Comparison of ENCODE assay signal across 23 cellular contexts in genomic region chr17:16301963-16302855, GRCh38. TPM values are rescaled to one million over a fixed set of nuclear protein-coding genes. Genes with fewer than 3 reads are reported as not detected.
DNase-seq lines count a peak whose midpoint lies in the region; ATAC-seq and TF ChIP-seq lines count a peak whose summit lies in the region.
"Had no signal": no experiment of that assay in that cellular context is flagged by ENCODE, and none has a peak within 500 bp of the region (broad histone marks: within the 10 kb centered on the region; RNA-seq: fewer than 3 reads in every experiment).

No MANE protein-coding gene starts in this region.

- CTCF ChIA-PET in PC-3 (lab: Charles Lee), result no interaction called here

- H3K9me3 Mint-ChIP-seq in T-helper 2 cell treated with Interferon-gamma antibody and Interleukin-4, amounts not matched to agents 5 μg/mL and 100 μg/mL, for 36 hours, result no peaks in the 10 kb centered on the region

- no peaks in the 10 kb centered on the region for H3K27me3 ChIP-seq in PC-3 (ENCODE audit: low read length)
- H3K27me3 ChIP-seq in foreskin keratinocyte, result no peaks in the 10 kb centered on the region
- H3K27me3 ChIP-seq: ascending aorta had no signal

- peaks cover 2% of the 10 kb centered on the region for H3K4me1 Mint-ChIP-seq in T-helper 2 cell treated with Interferon-gamma antibody and Interleukin-4, amounts not matched to agents 5 μg/mL and 100 μg/mL, for 36 hours (ENCODE audit: low read depth)

- H3K4me3 ChIP-seq in PC-3 (ENCODE audit: low read length), result no peak overlapping the region
- H3K4me3 ChIP-seq: ascending aorta, left ventricle myocardium inferior had no signal

- peak overlapping the region; percentile 67 for H3K27ac Mint-ChIP-seq in T-helper 2 cell treated with Interferon-gamma antibody and Interleukin-4, amounts not matched to agents 5 μg/mL and 100 μg/mL, for 36 hours

- H3K36me3 ChIP-seq in PC-3 (ENCODE audit: low read depth, low read length), result peaks cover 10% of the 10 kb centered on the region

- no peak overlapping the region for H3K9ac ChIP-seq in PC-3 (ENCODE audit: low read length)

- H3K27me3 Mint-ChIP-seq in T-helper 2 cell treated with Interferon-gamma antibody and Interleukin-4, amounts not matched to agents 5 μg/mL and 100 μg/mL, for 36 hours (ENCODE audit: low read depth), result no peaks in the 10 kb centered on the region

- H4K20me1 ChIP-seq in PC-3 (ENCODE audit: low read length), result no peaks in the 10 kb centered on the region

- H3K4me1 ChIP-seq in PC-3 (ENCODE audit: insufficient read depth, low read length), result peaks cover 14% of the 10 kb centered on the region
- H3K4me1 ChIP-seq in foreskin keratinocyte, result no peaks in the 10 kb centered on the region
- H3K4me1 ChIP-seq: left ventricle myocardium inferior had no signal

- TF ChIP-seq CTCF in PC-3 (conservative IDR thresholded peaks at IDR 0.05; ENCODE audit: low read depth, low read length), result no peak
- TF ChIP-seq CTCF in foreskin keratinocyte (conservative IDR thresholded peaks at IDR 0.05), result no peak

- no peak for DNase-seq in T-helper 2 cell treated with Interferon-gamma antibody and Interleukin-4, amounts not matched to agents 5 μg/mL and 100 μg/mL, for 36 hours (ENCODE audit: low spot score)
- no peak for DNase-seq in T-helper 2 cell
- peak; percentile 72 for DNase-seq in PC-3
- no peak for DNase-seq in foreskin keratinocyte
- DNase-seq in posterior vena cava (ENCODE audit: low spot score), result peak; percentile 7
- DNase-seq in SHP77 (lab: John Stamatoyannopoulos, UW), result no peak
- DNase-seq: 8988T; activated CD4-positive, alpha-beta T cell treated with anti-CD3 and anti-CD28 coated beads, Interleukin-2, amount 50 U/mL, for 1 hour; activated naive CD4-positive, alpha-beta T cell; AML-193; cerebellar nuclear complex; effector CD8-positive, alpha-beta T cell; left ventricle myocardium inferior; NCI-H1436; NCI-H524 treated with DMSO at 0.1 percent for 48 hours; retina; Right ventricle myocardium superior; substantia nigra; T-helper 1 cell had no signal

- peaks cover 5% of the 10 kb centered on the region for H3K36me3 Mint-ChIP-seq in T-helper 2 cell treated with Interferon-gamma antibody and Interleukin-4, amounts not matched to agents 5 μg/mL and 100 μg/mL, for 36 hours (ENCODE audit: low read depth)

- intact Hi-C loops in PC-3 (cut with micrococcal nuclease), result no loop called here
- intact Hi-C loops in posterior vena cava (cut with DNase I), result no loop called here

- H3F3A ChIP-seq in PC-3 (ENCODE audit: low read length, unreplicated experiment), result no peaks in the 10 kb centered on the region

- peak overlapping the region; percentile 29; the same call in 1 of the 2 replicates for H3K4me2 ChIP-seq in PC-3 (ENCODE audit: low read length)

- H3K27ac ChIP-seq in PC-3 (ENCODE audit: low read length) (peak overlapping the region; percentile 57), foreskin keratinocyte (no peak overlapping the region)
- H3K27ac ChIP-seq: ascending aorta, left ventricle myocardium inferior, VCaP had no signal

- H3K4me3 Mint-ChIP-seq in T-helper 2 cell treated with Interferon-gamma antibody and Interleukin-4, amounts not matched to agents 5 μg/mL and 100 μg/mL, for 36 hours, result no peak overlapping the region

- H3K9me2 ChIP-seq in PC-3 (replicated peaks; ENCODE audit: low read length), result no peaks in the 10 kb centered on the region

- ATAC-seq in PC-3 (peak; percentile 74), foreskin keratinocyte (peak; percentile 70), HG02884 (IDR thresholded peaks at IDR 0.05; ENCODE audit: unreplicated experiment) (no peak), HG02610 (IDR thresholded peaks at IDR 0.05; ENCODE audit: unreplicated experiment) (no peak)

- H2AFZ ChIP-seq in PC-3 (ENCODE audit: low read length), result no peak overlapping the region

- POLR2A ChIA-PET in PC-3 (lab: Charles Lee; ENCODE audit: unreplicated experiment), result no interaction called here

- no TSS peak for BruUV-seq in PC-3 (replicated peaks; lab: Mats Ljungman, UMichigan)

- no peaks in the 10 kb centered on the region for H3K9me3 ChIP-seq in PC-3 (ENCODE audit: low read length)
- H3K9me3 ChIP-seq: ascending aorta, left ventricle myocardium inferior had no signal

- H3K79me2 ChIP-seq in PC-3 (ENCODE audit: low read length), result no peaks in the 10 kb centered on the region

RNA-seq across cellular contexts. Expression of gene CENPV, which starts 51.1 kb away (rescaled TPM):
- total RNA-seq in PC-3 (2014; rRNA removed), result not detected in 2 replicates
- 5.2 and 5.6 TPM in 2 replicates for total RNA-seq in foreskin keratinocyte
- polyA plus RNA-seq in foreskin keratinocyte, result 4.6 and 6.2 TPM in 2 replicates
- 10 to 100 TPM; 15.8 to 25.9 TPM for total RNA-seq in posterior vena cava

Comparison
In these comparisons a context has a peak if more than half of its experiments do, and no peak if none do; other contexts are left out.
1. DNase-seq: peak in PC-3 (single experiment) and posterior vena cava (single experiment); none in T-helper 2 cell treated with Interferon-gamma antibody and Interleukin-4, amounts not matched to agents 5 μg/mL and 100 μg/mL, for 36 hours (single experiment), T-helper 2 cell (0 of 5), foreskin keratinocyte (0 of 2) and SHP77 (0 of 2).
2. ATAC-seq: peak in PC-3 (single experiment) and foreskin keratinocyte (single experiment); none in HG02884 (single experiment) and HG02610 (single experiment).